1 cellular context compared by ENCODE assay signal in the genomic region with DNA sequence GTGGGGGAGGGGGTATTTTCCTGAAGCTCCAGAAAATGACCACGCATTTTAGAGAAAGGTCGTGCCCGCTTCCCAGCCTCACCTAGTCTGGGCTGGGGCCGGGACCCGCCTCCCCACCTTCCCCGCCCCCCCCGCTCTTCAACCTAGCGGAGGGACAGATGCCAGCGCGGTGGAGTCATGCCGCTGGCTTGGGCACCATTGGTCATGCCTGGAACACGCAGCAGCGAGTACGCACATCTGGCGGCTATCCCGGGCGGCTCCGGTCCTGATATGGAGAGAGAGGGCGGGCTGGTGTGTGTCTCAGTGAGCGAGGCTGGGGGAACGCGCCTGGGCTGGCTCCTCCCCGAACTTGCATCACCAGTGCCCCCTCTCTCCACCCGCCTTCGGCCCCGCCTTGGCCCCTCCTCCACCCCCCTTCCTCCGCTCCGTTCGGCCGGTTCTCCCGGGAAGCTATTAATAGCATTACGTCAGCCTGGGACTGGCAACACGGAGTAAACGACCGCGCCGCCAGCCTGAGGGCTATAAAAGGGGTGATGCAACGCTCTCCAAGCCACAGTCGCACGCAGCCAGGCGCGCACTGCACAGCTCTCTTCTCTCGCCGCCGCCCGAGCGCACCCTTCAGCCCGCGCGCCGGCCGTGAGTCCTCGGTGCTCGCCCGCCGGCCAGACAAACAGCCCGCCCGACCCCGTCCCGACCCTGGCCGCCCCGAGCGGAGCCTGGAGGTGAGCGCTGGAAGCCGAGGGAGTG.
TF ChIP-seq lines count a peak whose summit lies in the region.

A gene with protein sequence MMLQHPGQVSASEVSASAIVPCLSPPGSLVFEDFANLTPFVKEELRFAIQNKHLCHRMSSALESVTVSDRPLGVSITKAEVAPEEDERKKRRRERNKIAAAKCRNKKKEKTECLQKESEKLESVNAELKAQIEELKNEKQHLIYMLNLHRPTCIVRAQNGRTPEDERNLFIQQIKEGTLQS (plus strand): TSS at position 553 of the 747 bp plus-strand sequence. CDS start 6,261 bp downstream, outside the sequence.

TF ChIP-seq in GM23338, 12 proteins besides CTCF, POLR2A, EP300 and RAD21 (continued from another document):
- TF ChIP-seq, protein P1, sequence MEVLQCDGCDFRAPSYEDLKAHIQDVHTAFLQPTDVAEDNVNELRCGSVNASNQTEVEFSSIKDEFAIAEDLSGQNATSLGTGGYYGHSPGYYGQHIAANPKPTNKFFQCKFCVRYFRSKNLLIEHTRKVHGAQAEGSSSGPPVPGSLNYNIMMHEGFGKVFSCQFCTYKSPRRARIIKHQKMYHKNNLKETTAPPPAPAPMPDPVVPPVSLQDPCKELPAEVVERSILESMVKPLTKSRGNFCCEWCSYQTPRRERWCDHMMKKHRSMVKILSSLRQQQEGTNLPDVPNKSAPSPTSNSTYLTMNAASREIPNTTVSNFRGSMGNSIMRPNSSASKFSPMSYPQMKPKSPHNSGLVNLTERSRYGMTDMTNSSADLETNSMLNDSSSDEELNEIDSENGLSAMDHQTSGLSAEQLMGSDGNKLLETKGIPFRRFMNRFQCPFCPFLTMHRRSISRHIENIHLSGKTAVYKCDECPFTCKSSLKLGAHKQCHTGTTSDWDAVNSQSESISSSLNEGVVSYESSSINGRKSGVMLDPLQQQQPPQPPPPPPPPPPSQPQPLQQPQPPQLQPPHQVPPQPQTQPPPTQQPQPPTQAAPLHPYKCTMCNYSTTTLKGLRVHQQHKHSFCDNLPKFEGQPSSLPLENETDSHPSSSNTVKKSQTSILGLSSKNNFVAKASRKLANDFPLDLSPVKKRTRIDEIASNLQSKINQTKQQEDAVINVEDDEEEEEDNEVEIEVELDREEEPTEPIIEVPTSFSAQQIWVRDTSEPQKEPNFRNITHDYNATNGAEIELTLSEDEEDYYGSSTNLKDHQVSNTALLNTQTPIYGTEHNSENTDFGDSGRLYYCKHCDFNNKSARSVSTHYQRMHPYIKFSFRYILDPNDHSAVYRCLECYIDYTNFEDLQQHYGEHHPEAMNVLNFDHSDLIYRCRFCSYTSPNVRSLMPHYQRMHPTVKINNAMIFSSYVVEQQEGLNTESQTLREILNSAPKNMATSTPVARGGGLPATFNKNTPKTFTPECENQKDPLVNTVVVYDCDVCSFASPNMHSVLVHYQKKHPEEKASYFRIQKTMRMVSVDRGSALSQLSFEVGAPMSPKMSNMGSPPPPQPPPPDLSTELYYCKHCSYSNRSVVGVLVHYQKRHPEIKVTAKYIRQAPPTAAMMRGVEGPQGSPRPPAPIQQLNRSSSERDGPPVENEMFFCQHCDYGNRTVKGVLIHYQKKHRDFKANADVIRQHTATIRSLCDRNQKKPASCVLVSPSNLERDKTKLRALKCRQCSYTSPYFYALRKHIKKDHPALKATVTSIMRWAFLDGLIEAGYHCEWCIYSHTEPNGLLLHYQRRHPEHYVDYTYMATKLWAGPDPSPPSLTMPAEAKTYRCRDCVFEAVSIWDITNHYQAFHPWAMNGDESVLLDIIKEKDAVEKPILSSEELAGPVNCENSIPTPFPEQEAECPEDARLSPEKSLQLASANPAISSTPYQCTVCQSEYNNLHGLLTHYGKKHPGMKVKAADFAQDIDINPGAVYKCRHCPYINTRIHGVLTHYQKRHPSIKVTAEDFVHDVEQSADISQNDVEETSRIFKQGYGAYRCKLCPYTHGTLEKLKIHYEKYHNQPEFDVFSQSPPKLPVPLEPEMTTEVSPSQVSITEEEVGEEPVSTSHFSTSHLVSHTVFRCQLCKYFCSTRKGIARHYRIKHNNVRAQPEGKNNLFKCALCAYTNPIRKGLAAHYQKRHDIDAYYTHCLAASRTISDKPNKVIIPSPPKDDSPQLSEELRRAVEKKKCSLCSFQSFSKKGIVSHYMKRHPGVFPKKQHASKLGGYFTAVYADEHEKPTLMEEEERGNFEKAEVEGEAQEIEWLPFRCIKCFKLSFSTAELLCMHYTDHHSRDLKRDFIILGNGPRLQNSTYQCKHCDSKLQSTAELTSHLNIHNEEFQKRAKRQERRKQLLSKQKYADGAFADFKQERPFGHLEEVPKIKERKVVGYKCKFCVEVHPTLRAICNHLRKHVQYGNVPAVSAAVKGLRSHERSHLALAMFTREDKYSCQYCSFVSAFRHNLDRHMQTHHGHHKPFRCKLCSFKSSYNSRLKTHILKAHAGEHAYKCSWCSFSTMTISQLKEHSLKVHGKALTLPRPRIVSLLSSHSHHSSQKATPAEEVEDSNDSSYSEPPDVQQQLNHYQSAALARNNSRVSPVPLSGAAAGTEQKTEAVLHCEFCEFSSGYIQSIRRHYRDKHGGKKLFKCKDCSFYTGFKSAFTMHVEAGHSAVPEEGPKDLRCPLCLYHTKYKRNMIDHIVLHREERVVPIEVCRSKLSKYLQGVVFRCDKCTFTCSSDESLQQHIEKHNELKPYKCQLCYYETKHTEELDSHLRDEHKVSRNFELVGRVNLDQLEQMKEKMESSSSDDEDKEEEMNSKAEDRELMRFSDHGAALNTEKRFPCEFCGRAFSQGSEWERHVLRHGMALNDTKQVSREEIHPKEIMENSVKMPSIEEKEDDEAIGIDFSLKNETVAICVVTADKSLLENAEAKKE (CRISPR knock-in tag; IDR thresholded peaks at IDR 0.05) = no peak
- TF ChIP-seq ZNF114 (CRISPR knock-in tag; IDR thresholded peaks at IDR 0.05) (peak; percentile 91; the same call in 1 of the 2 replicates), NANOG (IDR thresholded peaks at IDR 0.05; ENCODE audit: borderline replicate concordance) (no peak), EZH2 (IDR thresholded peaks at IDR 0.05; ENCODE audit: low read depth, unreplicated experiment) (no peak), EZH2phosphoT487 (IDR thresholded peaks at IDR 0.05; ENCODE audit: unreplicated experiment) (no peak), JUNB (IDR thresholded peaks at IDR 0.05; ENCODE audit: unreplicated experiment) (no peak)
- TF ChIP-seq, protein P2, sequence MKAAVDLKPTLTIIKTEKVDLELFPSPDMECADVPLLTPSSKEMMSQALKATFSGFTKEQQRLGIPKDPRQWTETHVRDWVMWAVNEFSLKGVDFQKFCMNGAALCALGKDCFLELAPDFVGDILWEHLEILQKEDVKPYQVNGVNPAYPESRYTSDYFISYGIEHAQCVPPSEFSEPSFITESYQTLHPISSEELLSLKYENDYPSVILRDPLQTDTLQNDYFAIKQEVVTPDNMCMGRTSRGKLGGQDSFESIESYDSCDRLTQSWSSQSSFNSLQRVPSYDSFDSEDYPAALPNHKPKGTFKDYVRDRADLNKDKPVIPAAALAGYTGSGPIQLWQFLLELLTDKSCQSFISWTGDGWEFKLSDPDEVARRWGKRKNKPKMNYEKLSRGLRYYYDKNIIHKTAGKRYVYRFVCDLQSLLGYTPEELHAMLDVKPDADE (IDR thresholded peaks at IDR 0.05) = no peak
